8 cellular contexts compared by ENCODE assay signal in the genomic region with DNA sequence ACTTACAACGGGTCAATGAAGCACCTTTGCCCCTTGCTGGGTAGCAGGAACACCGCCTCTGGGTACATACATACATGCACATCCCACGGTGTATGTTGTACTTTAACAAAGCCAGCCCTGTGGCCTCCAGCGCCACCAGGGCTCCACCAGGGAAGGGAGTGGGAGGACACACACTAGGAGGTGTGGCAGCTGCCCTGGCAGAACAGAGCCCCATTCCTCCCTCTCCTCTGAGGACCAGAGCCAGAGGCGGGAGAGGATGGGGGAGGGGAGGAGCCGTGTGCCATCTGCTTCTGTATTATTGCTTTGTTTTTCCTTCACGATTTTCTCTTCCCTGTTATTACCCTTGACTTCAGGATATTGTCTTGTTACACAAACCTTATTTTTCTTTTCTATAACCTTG.
A peak's percentile ranks its signal among the peaks of the same experiment; 100 is the strongest.
DNase-seq lines count a peak whose midpoint lies in the region; ATAC-seq lines count a peak whose summit lies in the region.

No MANE protein-coding gene starts in this region.

- DNase-seq in DMS 273 treated with DMSO at 0.1 percent for 48 hours (lab: John Stamatoyannopoulos, UW) (peak; percentile 93), NCI-H345 treated with DMSO at 0.1 percent for 48 hours (lab: John Stamatoyannopoulos, UW; ENCODE audit: unreplicated experiment) (peak; percentile 72), dermis blood vessel endothelial cell (peak; percentile 43), nucleus accumbens (lab: John Stamatoyannopoulos, UW) (peak in 47 of 56 donors; percentile 9 to 79 (median 53))
- DNase-seq in stimulated activated CD4-positive, alpha-beta T cell treated with anti-CD3 and anti-CD28 coated beads, Interleukin-4, amount 100 ng/mL, for 1 hour = no peak

- ATAC-seq in GM21526 (IDR thresholded peaks at IDR 0.05; ENCODE audit: low FRiP score, unreplicated experiment) (no peak), HG03439 (IDR thresholded peaks at IDR 0.05; ENCODE audit: unreplicated experiment) (no peak), HG03025 (IDR thresholded peaks at IDR 0.05; ENCODE audit: low FRiP score, unreplicated experiment) (no peak)
